8 cellular contexts compared by ENCODE assay signal in genomic region chr16:50369133-50369804, GRCh38. TPM values are rescaled to one million over a fixed set of nuclear protein-coding genes. Genes with fewer than 3 reads are reported as not detected.
A peak's percentile ranks its signal among the peaks of the same experiment; 100 is the strongest.
DNase-seq lines count a peak whose midpoint lies in the region; ATAC-seq and TF ChIP-seq lines count a peak whose summit lies in the region.

No MANE protein-coding gene starts in this region.

- no peaks in the 10 kb centered on the region for H3K27me3 ChIP-seq in Caco-2 (replicated peaks; ENCODE audit: control insufficient read depth, insufficient read depth, low read length)
- H3K27me3 ChIP-seq in KMS-11 (ENCODE audit: insufficient read depth, low read depth) = no peaks in the 10 kb centered on the region
- no peaks in the 10 kb centered on the region for H3K27me3 ChIP-seq in neuron (ENCODE audit: insufficient read depth, low read length)

- H2AFZ ChIP-seq in KMS-11 (ENCODE audit: low read depth) (peak overlapping the region; percentile 89), neuron (ENCODE audit: low read depth, low read length) (peak overlapping the region; percentile 10)

- H3K9me3 Mint-ChIP-seq in Caco-2 (ENCODE audit: unreplicated experiment) = no peaks in the 10 kb centered on the region
- no peaks in the 10 kb centered on the region for H3K9me3 Mint-ChIP-seq in central memory CD8-positive, alpha-beta T cell

- peaks cover 39% of the 10 kb centered on the region for H3K79me2 ChIP-seq in KMS-11 (ENCODE audit: insufficient read depth, low read depth)

- H4K20me1 ChIP-seq in KMS-11 (ENCODE audit: insufficient read depth) = no peaks in the 10 kb centered on the region

- no peak overlapping the region for H3K27ac ChIP-seq in KMS-11

- BruUV-seq in Caco-2 (replicated peaks; lab: Mats Ljungman, UMichigan) = TSS peak; percentile 97

- DNase-seq in Caco-2 (no peak), H4 (ENCODE audit: low spot score) (no peak)
- no peak for DNase-seq in central memory CD8-positive, alpha-beta T cell (ENCODE audit: low spot score in 2 of 2)
- no peak for DNase-seq in stimulated activated CD4-positive, alpha-beta T cell treated with anti-CD3 and anti-CD28 coated beads, Interleukin-2, amount 100 ng/mL, for 48 hours

- H3K36me3 ChIP-seq in Caco-2 (ENCODE audit: control insufficient read depth, insufficient read depth, low read length) (no peaks in the 10 kb centered on the region; the same call in 1 of the 2 replicates), KMS-11 (ENCODE audit: insufficient read depth) (no peaks in the 10 kb centered on the region; the same call in 1 of the 2 replicates), neuron (ENCODE audit: insufficient read depth, low read length) (peaks cover 31% of the 10 kb centered on the region)

- peaks cover 27% of the 10 kb centered on the region for H3K36me3 Mint-ChIP-seq in Caco-2 (ENCODE audit: insufficient read depth, unreplicated experiment)
- H3K36me3 Mint-ChIP-seq in central memory CD8-positive, alpha-beta T cell (ENCODE audit: insufficient read depth) = peaks cover 16% of the 10 kb centered on the region

- H3K4me3 Mint-ChIP-seq in Caco-2 (ENCODE audit: unreplicated experiment) = peak overlapping the region; percentile 90
- peak overlapping the region; percentile 90 for H3K4me3 Mint-ChIP-seq in central memory CD8-positive, alpha-beta T cell

- TF ChIP-seq CTCF in Caco-2 (IDR thresholded peaks at IDR 0.05; ENCODE audit: insufficient read depth in 1 of 2, low read depth in 1 of 2, low read length in 1 of 2, severe bottlenecking in 1 of 2, unreplicated experiment in 1 of 2) (no peak), KMS-11 (conservative IDR thresholded peaks at IDR 0.05; ENCODE audit: low read depth, low read length) (0 out of 2 replicates have a peak, but pooled peaks have one; percentile 18)

- intact Hi-C loops in Caco-2 (cut with micrococcal nuclease; ENCODE audit: unreplicated experiment) = no loop called here

- peak overlapping the region; percentile 25 for H3K4me3 ChIP-seq in Caco-2 (ENCODE audit: low read depth, low read length)
- H3K4me3 ChIP-seq in KMS-11 (IDR thresholded peaks at IDR 0.05; ENCODE audit: insufficient read depth, low read depth, low read length) = no peak overlapping the region
- H3K4me3 ChIP-seq in neuron (ENCODE audit: low read length) = peak overlapping the region; percentile 50

- CTCF ChIA-PET in Caco-2 (lab: Charles Lee) = interaction anchor here (0.6 to 7.5 kb wide), 14 partner anchors 9 to 437 kb away, joined by 3 to 111 read pairs (median 6); no protein-coding TSS in a partner anchor

- no peaks in the 10 kb centered on the region for H3K27me3 Mint-ChIP-seq in Caco-2 (ENCODE audit: insufficient read depth, unreplicated experiment)
- peaks cover 12% of the 10 kb centered on the region for H3K27me3 Mint-ChIP-seq in central memory CD8-positive, alpha-beta T cell

- peaks cover 30% of the 10 kb centered on the region for H3K4me1 Mint-ChIP-seq in Caco-2 (ENCODE audit: low read depth, unreplicated experiment)
- H3K4me1 Mint-ChIP-seq in central memory CD8-positive, alpha-beta T cell = peaks cover 44% of the 10 kb centered on the region

- H3K9me3 ChIP-seq in Caco-2 = no peaks in the 10 kb centered on the region
- H3K9me3 ChIP-seq in neuron (ENCODE audit: low read length) = no peaks in the 10 kb centered on the region

- ATAC-seq in central memory CD8-positive, alpha-beta T cell (replicated peaks; ENCODE audit: extremely low read depth, poor library complexity, severe bottlenecking) = no peak
- ATAC-seq in GM21529 (IDR thresholded peaks at IDR 0.05; ENCODE audit: unreplicated experiment) (no peak), GM19351 (IDR thresholded peaks at IDR 0.05; ENCODE audit: unreplicated experiment) (no peak)

- H3K4me1 ChIP-seq in Caco-2 (peaks cover 20% of the 10 kb centered on the region), KMS-11 (ENCODE audit: low read depth, poor library complexity, severe bottlenecking) (peaks cover 28% of the 10 kb centered on the region), neuron (ENCODE audit: insufficient read depth, low read length) (peaks cover 16% of the 10 kb centered on the region)

- H3K4me2 ChIP-seq in KMS-11 = peak overlapping the region; percentile 76

- H3K9ac ChIP-seq in KMS-11 = no peak overlapping the region

- POLR2A ChIA-PET in Caco-2 (lab: Charles Lee) = interaction anchor here (0.6 to 1.1 kb wide), 5 partner anchors 17 to 225 kb away, joined by 4 to 6 read pairs (median 4); no protein-coding TSS in a partner anchor

- peak overlapping the region; percentile 66 for H3K27ac Mint-ChIP-seq in Caco-2 (ENCODE audit: unreplicated experiment)
- H3K27ac Mint-ChIP-seq in central memory CD8-positive, alpha-beta T cell (ENCODE audit: low read depth) = peak overlapping the region; percentile 96

RNA-seq across cellular contexts. Expression of gene BRD7, which starts 0.5 kb away (rescaled TPM):
- 147 and 170 TPM in 2 replicates for total RNA-seq in Caco-2 (2022)
- total RNA-seq in H4 (2014; rRNA removed; shearing (Covaris generic)) = 34.7 and 43.8 TPM in 2 replicates
